8 cellular contexts compared by ENCODE assay signal in the genomic region with DNA sequence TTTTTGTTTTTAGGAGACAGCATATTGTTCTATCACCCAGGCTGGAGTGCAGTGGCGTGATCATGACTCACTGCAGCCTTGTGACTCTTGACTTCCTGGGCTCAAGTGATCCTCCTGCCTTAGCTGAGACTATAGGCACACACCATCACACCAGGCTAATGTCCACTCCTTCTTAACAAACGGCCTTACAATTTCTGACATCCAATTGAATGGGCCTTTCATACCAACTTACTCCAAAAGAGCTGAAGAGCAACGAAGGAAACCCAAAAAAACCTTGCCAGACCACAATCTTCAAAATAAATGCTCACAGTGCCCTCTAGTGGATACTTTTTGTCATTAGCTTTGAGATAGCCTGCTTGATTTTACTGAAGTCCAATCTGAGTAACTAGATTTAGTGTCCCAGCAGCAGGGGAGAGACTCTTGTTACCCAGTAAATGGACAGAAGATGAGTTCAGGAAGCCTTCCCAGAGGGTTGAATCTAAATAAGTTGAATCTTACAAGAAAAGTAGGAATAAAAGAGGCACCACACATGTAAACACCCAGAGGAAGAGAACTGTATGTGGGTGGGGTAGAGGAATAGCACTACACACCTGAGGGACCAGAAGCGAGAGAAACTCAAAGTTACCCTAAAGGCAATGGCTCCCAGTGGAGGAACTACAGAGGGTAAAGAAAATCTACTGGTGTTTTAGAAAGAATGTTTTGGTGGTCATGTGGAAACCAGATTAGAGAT. TPM values are rescaled to one million over a fixed set of nuclear protein-coding genes. Genes with fewer than 3 reads are reported as not detected.
DNase-seq lines count a peak whose midpoint lies in the region; ATAC-seq, FAIRE-seq and TF ChIP-seq lines count a peak whose summit lies in the region.

No MANE protein-coding gene starts in this region.

- H3K4me3 ChIP-seq in Peyer's patch (no peak overlapping the region), K562 (no peak overlapping the region), spleen (no peak overlapping the region)

- POLR2A ChIA-PET in K562 (lab: Yijun Ruan, JAX), result interaction anchor here (0.6 to 1.7 kb wide), 4 partner anchors 8 to 576 kb away, joined by 3 to 7 read pairs (median 3); no protein-coding TSS in a partner anchor

- DNase-seq in stimulated activated CD4-positive, alpha-beta T cell treated with anti-CD3 and anti-CD28 coated beads, Interleukin-1b, Interleukin-23, amount 100 ng/mL, for 48 hours, result peak; percentile 31
- DNase-seq in stimulated activated CD4-positive, alpha-beta T cell treated with anti-CD3 and anti-CD28 coated beads, Interleukin-12 subunit alpha, Interleukin-12 subunit beta, amount 100 ng/mL, for 4 hours, result no peak
- DNase-seq in H9 (no peak), Peyer's patch (peak in 1 of 3 donors; percentile 63), K562 (ENCODE audit: extremely low read depth in 1 of 4, low spot score in 3 of 4) (peak; percentile 48 to 81 (median 54)), iPS-NIHi11 (ENCODE audit: low spot score) (peak; percentile 67), spleen (no peak)

- no peak overlapping the region for H2AK5ac ChIP-seq in H9 (ENCODE audit: insufficient read length, low read length)

- H3K27ac Mint-ChIP-seq in H9, result peak overlapping the region in 2 of 3 experiments; percentile 13 to 53; a peak in 2 of 7 replicates

- no peak overlapping the region for H3K56ac ChIP-seq in H9 (ENCODE audit: insufficient read length, low read depth, low read length)

- no peaks in the 10 kb centered on the region for H3K9me3 Mint-ChIP-seq in H9

- no peaks in the 10 kb centered on the region for H3K27me3 Mint-ChIP-seq in H9 (ENCODE audit: low read depth)

- no peak overlapping the region for H3K14ac ChIP-seq in H9 (ENCODE audit: insufficient read depth, low read length)

- intact Hi-C loops in K562 (cut with micrococcal nuclease), result loop anchor here (1.0 to 2.0 kb wide), 2 partner anchors 111 to 295 kb away; no protein-coding TSS in a partner anchor
- intact Hi-C loops in spleen (cut with DNase I; ENCODE audit: low total_unique reads), result loop anchor here (10.0 kb wide), 1 partner anchor 291 kb away; no protein-coding TSS in a partner anchor

- no peak overlapping the region for H3K9ac ChIP-seq in H9 (ENCODE audit: extremely low read depth, insufficient read length, low read length)
- H3K9ac ChIP-seq in K562 (ENCODE audit: insufficient read depth in 1 of 2, low read depth in 2 of 2, low read length in 2 of 2), result no peak overlapping the region

- no peak for TF ChIP-seq POLR2A in Peyer's patch (IDR thresholded peaks at IDR 0.05)
- TF ChIP-seq POLR2A in K562 (conservative IDR thresholded peaks at IDR 0.05), result no peak
- no peak for TF ChIP-seq POLR2A in spleen (IDR thresholded peaks at IDR 0.05)

- CTCF ChIA-PET in K562 (lab: Yijun Ruan, JAX; ENCODE audit: low intra/inter-chr PET ratio), result interaction anchor here (0.6 to 2.1 kb wide), 2 partner anchors 9 to 110 kb away, joined by 3 to 4 read pairs; a partner anchor contains a TSS

- H3K9me3 ChIP-seq in H9 (ENCODE audit: control insufficient read depth, low read depth, low read length) (no peaks in the 10 kb centered on the region), Peyer's patch (no peaks in the 10 kb centered on the region), K562 (replicated peaks; ENCODE audit: control insufficient read depth, insufficient read depth, low read depth, low read length) (no peaks in the 10 kb centered on the region), spleen (no peaks in the 10 kb centered on the region)

- FAIRE-seq in K562 (lab: Jason Lieb, UNC), result peak; percentile 96

- no peak overlapping the region for H2BK15ac ChIP-seq in H9 (ENCODE audit: low read depth, low read length)

- TF ChIP-seq EP300 in K562 (IDR thresholded peaks at IDR 0.05; ENCODE audit: low read length), result no peak

- H3K36me3 ChIP-seq in Peyer's patch (peaks cover 0 to 61% (median 0%) of the 10 kb centered on the region in 3 donors), K562 (ENCODE audit: control insufficient read depth, insufficient read depth, low read length) (peaks cover 95% of the 10 kb centered on the region), spleen (peaks cover 0 to 100% (median 61%) of the 10 kb centered on the region in 6 donors)

- no peak overlapping the region for H3T11ph ChIP-seq in H9 (ENCODE audit: low read length)

- TF ChIP-seq RAD21 in K562 (CRISPR knock-in tag; conservative IDR thresholded peaks at IDR 0.05 in 1 of 2, IDR thresholded peaks at IDR 0.05 in 1 of 2), result peak; percentile 69 to 84

- peaks cover 4% of the 10 kb centered on the region for H3K9me1 ChIP-seq in K562 (ENCODE audit: control insufficient read depth, insufficient read depth, low read length)

- H2BK120ac ChIP-seq in H9 (ENCODE audit: low read depth, low read length, poor library complexity, severe bottlenecking), result no peak overlapping the region

- peak; percentile 88 for ATAC-seq in K562

- H3K4me2 ChIP-seq in H9 (ENCODE audit: insufficient read depth, insufficient read length, low read length) (no peak overlapping the region), K562 (ENCODE audit: insufficient read depth, low read length) (peak overlapping the region; percentile 19; the same call in 1 of the 2 replicates)

- H2AFZ ChIP-seq in H9 (ENCODE audit: low read length) (no peak overlapping the region), K562 (ENCODE audit: low read depth, low read length) (no peak overlapping the region)

- no peaks in the 10 kb centered on the region for H3K79me1 ChIP-seq in H9 (ENCODE audit: insufficient read depth, low read depth, low read length, poor library complexity, severe bottlenecking)

- no peak overlapping the region for H2BK12ac ChIP-seq in H9 (ENCODE audit: insufficient read length, low read depth, low read length)

- in situ Hi-C loops in K562 (cut with MboI), result loop anchor here (10.0 kb wide), 2 partner anchors 101 to 291 kb away; no protein-coding TSS in a partner anchor

- H3K4me3 Mint-ChIP-seq in H9, result no peak overlapping the region

- H3K4me1 ChIP-seq in H9 (ENCODE audit: insufficient read depth, low read length), result no peaks in the 10 kb centered on the region
- H3K4me1 ChIP-seq in Peyer's patch, result peaks cover 0 to 8% (median 5%) of the 10 kb centered on the region in 4 donors
- H3K4me1 ChIP-seq in K562 (replicated peaks in 1 of 2; ENCODE audit: control insufficient read depth in 2 of 2, insufficient read depth in 2 of 2, low read length in 2 of 2), result peaks cover 0 to 16% of the 10 kb centered on the region in 2 experiments; a peak in 2 of 5 replicates
- H3K4me1 ChIP-seq in spleen, result peaks cover 11 to 69% (median 45%) of the 10 kb centered on the region in 6 donors

- H2BK5ac ChIP-seq in H9 (ENCODE audit: insufficient read length, low read length), result no peak overlapping the region

- no peak overlapping the region for H3K23ac ChIP-seq in H9 (ENCODE audit: insufficient read length, low read depth, low read length)

- no peak overlapping the region for H3K4ac ChIP-seq in H9 (ENCODE audit: low read depth, low read length)

- peaks cover 3 to 8% of the 10 kb centered on the region in 2 experiments for H3K4me1 Mint-ChIP-seq in H9

- H4K20me1 ChIP-seq in H9 (ENCODE audit: control insufficient read depth, insufficient read depth, insufficient read length) (no peaks in the 10 kb centered on the region), K562 (replicated peaks; ENCODE audit: control insufficient read depth, insufficient read depth, low read length) (peaks cover 8% of the 10 kb centered on the region)

- H2BK20ac ChIP-seq in H9 (ENCODE audit: low read depth, low read length, poor library complexity, severe bottlenecking), result no peak overlapping the region

- TF ChIP-seq CTCF in H9 (conservative IDR thresholded peaks at IDR 0.05) (peak; percentile 80), LNCAP (IDR thresholded peaks at IDR 0.05) (peak; percentile 73), Peyer's patch (IDR thresholded peaks at IDR 0.05) (peak; percentile 30 to 73 (median 70)), K562 (IDR thresholded peaks at IDR 0.05 in 2 of 3, conservative IDR thresholded peaks at IDR 0.05 in 1 of 3; ENCODE audit: insufficient read depth in 2 of 3, low read depth in 1 of 3, low read length in 3 of 3) (peak; percentile 58 to 81 (median 76)), spleen (IDR thresholded peaks at IDR 0.05 in 8 of 11, conservative IDR thresholded peaks at IDR 0.05 in 3 of 11) (peak; percentile 32 to 77 (median 66))

- no peak overlapping the region for H4K8ac ChIP-seq in H9 (replicated peaks; ENCODE audit: insufficient read length, low read depth, low read length)

- no peaks in the 10 kb centered on the region; the same call in 1 of the 2 replicates for H3K79me2 ChIP-seq in H9 (ENCODE audit: insufficient read depth, low read length)
- H3K79me2 ChIP-seq in K562 (ENCODE audit: control insufficient read depth, insufficient read depth, low read length), result peaks cover 33% of the 10 kb centered on the region

- no peak overlapping the region for H3K18ac ChIP-seq in H9 (ENCODE audit: insufficient read length, low read depth, low read length)

- no peak overlapping the region for H4K5ac ChIP-seq in H9 (ENCODE audit: insufficient read length, low read depth, low read length)

- H3K23me2 ChIP-seq in H9 (ENCODE audit: insufficient read length, low read depth, low read length, poor library complexity, severe bottlenecking), result no peaks in the 10 kb centered on the region

- no CpG with 5 or more reads among the region's 4 CpGs for WGBS in H9 (ENCODE audit: extremely low coverage, insufficient read length, low lambda C conversion rate)
- 26% methylated on average over 4 of the region's 4 CpGs for WGBS in K562 (ENCODE audit: insufficient coverage, low coverage, missing lambda C conversion rate)
- WGBS in spleen, 5 donors, result 36 to 54% (median 44%) methylated on average over 4 of the region's 4 CpGs

- H3K27ac ChIP-seq in H9 (ENCODE audit: insufficient read length, low read depth, low read length) (no peak overlapping the region), Peyer's patch (no peak overlapping the region), K562 (ENCODE audit: extremely low read depth, low read depth, low read length) (peak overlapping the region; percentile 51; the same call in 1 of the 3 replicates), spleen (peak overlapping the region in 1 of 8 donors; percentile 21)

- H3K36me3 Mint-ChIP-seq in H9 (ENCODE audit: insufficient read depth in 1 of 3, low read depth in 3 of 3), result peaks cover 17 to 61% (median 47%) of the 10 kb centered on the region in 3 experiments; a peak in 6 of 7 replicates

- H3K27me3 ChIP-seq in H9 (ENCODE audit: insufficient read depth, low read length), result no peaks in the 10 kb centered on the region
- H3K27me3 ChIP-seq in Peyer's patch, result no peaks in the 10 kb centered on the region
- H3K27me3 ChIP-seq in K562 (ENCODE audit: control insufficient read depth in 2 of 2, insufficient read depth in 2 of 2, low read length in 2 of 2), result no peaks in the 10 kb centered on the region
- H3K27me3 ChIP-seq in spleen (replicated peaks in 1 of 7), result no peaks in the 10 kb centered on the region

- no TSS peak for BruUV-seq in K562 (replicated peaks; lab: Mats Ljungman, UMichigan)

- no peak overlapping the region for H4K91ac ChIP-seq in H9 (ENCODE audit: insufficient read length, low read depth, low read length)

RNA-seq across cellular contexts. Expression of a gene that starts 9.3 kb away (rescaled TPM):
- total RNA-seq in H9 (2021) (42.2 and 45.0 TPM in 2 replicates), Peyer's patch (10 to 100 TPM; 26.7 to 44.6 (median 32.5) TPM), K562 (2014; rRNA removed) (51.5 and 59.8 TPM in 2 replicates), K562 (2014; rRNA removed; fragmentation: Illumina TruSeq; extraction: Trizol) (34.6 and 34.8 TPM in 2 replicates), K562 (2015; rRNA removed; fragmentation: Illumina TruSeq; extraction: Trizol) (46.0 and 47.7 TPM in 2 replicates), K562 (2021) (41.0 and 49.5 TPM in 2 replicates), spleen (10 to 100 TPM; 17.4 to 23.9 (median 19.0) TPM)
- total RNA-seq in K562 (2011; cell fraction: chromatin; rRNA removed; ENCODE audit: low replicate concordance), result 10.3 and 10.4 TPM in 2 replicates
- total RNA-seq in K562 (2011; cell fraction: nucleolus; rRNA removed), result 10.4 and 12.8 TPM in 2 replicates
- total RNA-seq in K562 (2011; cell fraction: nucleoplasm; rRNA removed), result 9.8 and 10.2 TPM in 2 replicates
- polyA plus RNA-seq in K562 (2011; rRNA removed) (16.6 and 22.7 TPM in 2 replicates), K562 (2014; fragmentation: Illumina TruSeq; extraction: Trizol) (27.7 and 36.6 TPM in 2 replicates), K562 (2014; fragmentation: Nextera tagmentation; extraction: Ambion mirVana) (1 to 10 TPM; 9.6 TPM), K562 (2014; rRNA removed) (32.3 and 36.8 TPM in 2 replicates), spleen (10 to 100 TPM; 11.2 to 19.2 (median 17.6) TPM)
- 14.7 and 18.1 TPM in 2 replicates for polyA plus RNA-seq in K562 (2011; cell fraction: cytosol; rRNA removed)
- polyA plus RNA-seq in K562 (2011; cell fraction: nucleus; rRNA removed), result 10.4 and 10.8 TPM in 2 replicates
- 41.3 and 41.8 TPM in 2 replicates for polyA plus RNA-seq in K562 (2012)
- 23.6 and 23.8 TPM in 2 replicates for polyA minus RNA-seq in K562 (2011; rRNA and poly(A)+ RNA removed)
- polyA minus RNA-seq in K562 (2011; cell fraction: cytosol; rRNA and poly(A)+ RNA removed), result 11.0 and 13.0 TPM in 2 replicates
- polyA minus RNA-seq in K562 (2011; cell fraction: nucleus; rRNA and poly(A)+ RNA removed), result 16.6 and 21.2 TPM in 2 replicates

Comparison
In these comparisons a context has a peak if more than half of its experiments do, and no peak if none do; other contexts are left out.
1. DNase-seq: peak in stimulated activated CD4-positive, alpha-beta T cell treated with anti-CD3 and anti-CD28 coated beads, Interleukin-1b, Interleukin-23, amount 100 ng/mL, for 48 hours (single experiment), K562 (4 of 4) and iPS-NIHi11 (single experiment); none in stimulated activated CD4-positive, alpha-beta T cell treated with anti-CD3 and anti-CD28 coated beads, Interleukin-12 subunit alpha, Interleukin-12 subunit beta, amount 100 ng/mL, for 4 hours (single experiment), H9 (single experiment) and spleen (single experiment).
2. Peak in every context shown above with its lines, with median percentiles within 50 percentile points of each other: CTCF ChIP-seq.